12 cellular contexts compared by ENCODE assay signal in the genomic region with DNA sequence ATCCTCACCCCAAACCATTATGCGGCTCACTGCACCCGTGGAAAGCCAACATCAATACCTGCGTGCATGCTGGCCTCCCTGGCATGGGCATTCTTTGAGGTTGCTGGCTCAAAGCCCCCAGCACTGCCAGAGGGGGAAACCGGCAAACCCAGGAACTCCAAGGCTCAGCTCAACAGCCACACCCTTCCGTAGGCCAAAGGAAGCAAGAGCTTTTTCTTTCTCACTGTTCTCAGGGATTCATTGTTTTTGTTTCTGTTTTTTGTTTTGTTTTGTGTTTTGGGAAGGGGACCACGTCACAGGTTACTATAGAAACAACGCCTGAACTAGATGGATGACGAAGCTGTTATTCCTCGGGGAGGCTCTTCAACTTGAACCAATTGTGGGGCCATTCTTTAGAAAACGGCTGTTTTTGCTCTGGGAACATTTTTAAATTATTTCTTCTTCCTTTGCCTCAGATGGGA. TPM values are rescaled to one million over a fixed set of nuclear protein-coding genes. Genes with fewer than 3 reads are reported as not detected.
DNase-seq lines count a peak whose midpoint lies in the region; ATAC-seq and TF ChIP-seq lines count a peak whose summit lies in the region.
"Had no signal": no experiment of that assay in that cellular context is flagged by ENCODE, and none has a peak within 500 bp of the region (broad histone marks: within the 10 kb centered on the region; RNA-seq: fewer than 3 reads in every experiment).

No MANE protein-coding gene starts in this region.

- H3K27ac ChIP-seq in brain microvascular endothelial cell (no peak overlapping the region), left ventricle myocardium inferior (replicated peaks) (peak overlapping the region; percentile 91)
- H3K27ac ChIP-seq: C4-2B, neutrophil had no signal

- intact Hi-C loops in left ventricle myocardium inferior (cut with micrococcal nuclease), result no loop called here

- no peak overlapping the region for H3K4me3 ChIP-seq in brain microvascular endothelial cell (ENCODE audit: low read depth, low read length)
- peak overlapping the region; percentile 65 for H3K4me3 ChIP-seq in left ventricle myocardium inferior

- in situ Hi-C loops in brain microvascular endothelial cell (cut with HindIII; ENCODE audit: low pct_ligation_motif_present, low sequenced_read_pairs), result no loop called here

- no peak for ATAC-seq in GM19397 (IDR thresholded peaks at IDR 0.05; ENCODE audit: unreplicated experiment)

- H3K9me3 ChIP-seq in left ventricle myocardium inferior (replicated peaks), result no peaks in the 10 kb centered on the region
- H3K9me3 ChIP-seq: neutrophil had no signal

- H3K36me3 ChIP-seq in brain microvascular endothelial cell (replicated peaks) (no peaks in the 10 kb centered on the region), left ventricle myocardium inferior (no peaks in the 10 kb centered on the region)
- H3K36me3 ChIP-seq: neutrophil had no signal

- peaks cover 41% of the 10 kb centered on the region for H3K4me1 ChIP-seq in left ventricle myocardium inferior

- DNase-seq in Daoy (ENCODE audit: low read depth) (peak; percentile 46), brain microvascular endothelial cell (peak; percentile 45), left ventricle myocardium inferior (no peak), retina (peak; percentile 19), hippocampal formation (lab: John Stamatoyannopoulos, UW) (no peak), activated gamma-delta T cell (lab: John Stamatoyannopoulos, UW) (no peak), kidney tubule cell (ENCODE audit: low spot score) (no peak)
- DNase-seq: activated naive CD4-positive, alpha-beta T cell had no signal

- TF ChIP-seq CTCF in brain microvascular endothelial cell (IDR thresholded peaks at IDR 0.05; ENCODE audit: low read depth, low read length, missing control alignments), result no peak
- TF ChIP-seq CTCF in left ventricle myocardium inferior (IDR thresholded peaks at IDR 0.05; ENCODE audit: borderline replicate concordance), result no peak

- no peaks in the 10 kb centered on the region for H3K27me3 ChIP-seq in brain microvascular endothelial cell (replicated peaks)
- H3K27me3 ChIP-seq in left ventricle myocardium inferior (ENCODE audit: low read depth), result no peaks in the 10 kb centered on the region

RNA-seq across cellular contexts. Expression of a gene that starts 28.3 kb away (rescaled TPM):
- not detected in 2 replicates for total RNA-seq in Daoy (2014; rRNA removed; shearing (Covaris generic))
- not detected for total RNA-seq in left ventricle myocardium inferior
- total RNA-seq: OCI-LY7 had no signal

RNA-seq across cellular contexts. Expression of a gene that starts 37.7 kb away (rescaled TPM):
- total RNA-seq in Daoy (2014; rRNA removed; shearing (Covaris generic)), result not detected in 2 replicates
- 2.3 TPM for total RNA-seq in left ventricle myocardium inferior
- total RNA-seq: OCI-LY7 had no signal

Comparison
In these comparisons a context has a peak if more than half of its experiments do, and no peak if none do; other contexts are left out.
1. DNase-seq: peak in Daoy (single experiment), brain microvascular endothelial cell (single experiment) and retina (single experiment); none in left ventricle myocardium inferior (single experiment), hippocampal formation (0 of 2), activated gamma-delta T cell (single experiment) and kidney tubule cell (single experiment).